In genomic region chrX:72041166-72041565, GRCh38 we compare ENCODE assay signal across 1 cellular context.
TF ChIP-seq lines count a peak whose summit lies in the region.

No MANE protein-coding gene starts in this region.

TF ChIP-seq in SK-N-SH treated with all-trans-retinoic acid at 6 μM for 48 hours, 23 proteins besides CTCF, POLR2A, EP300 and RAD21 (continued from another document):
- TF ChIP-seq TSHZ2 (CRISPR knock-in tag; IDR thresholded peaks at IDR 0.05): no peak
- no peak for TF ChIP-seq ISL1 (CRISPR knock-in tag; IDR thresholded peaks at IDR 0.05)
- no peak for TF ChIP-seq ZNF8 (CRISPR knock-in tag; IDR thresholded peaks at IDR 0.05)
- no peak for TF ChIP-seq TCF4 (CRISPR knock-in tag; IDR thresholded peaks at IDR 0.05; ENCODE audit: borderline replicate concordance)
- no peak for TF ChIP-seq OSR1 (CRISPR knock-in tag; IDR thresholded peaks at IDR 0.05)
- no peak for TF ChIP-seq ZNF565 (CRISPR knock-in tag; conservative IDR thresholded peaks at IDR 0.05; ENCODE audit: low read depth)
- no peak for TF ChIP-seq CREB5 (CRISPR knock-in tag; IDR thresholded peaks at IDR 0.05; ENCODE audit: low read depth)
- TF ChIP-seq BACH2 (CRISPR knock-in tag; IDR thresholded peaks at IDR 0.05; ENCODE audit: borderline replicate concordance): no peak
- no peak for TF ChIP-seq RARB (CRISPR knock-in tag; IDR thresholded peaks at IDR 0.05)
- TF ChIP-seq TOX (CRISPR knock-in tag; IDR thresholded peaks at IDR 0.05; ENCODE audit: borderline replicate concordance): no peak
